ENCODE assay signal across 1 cellular context in the genomic region with DNA sequence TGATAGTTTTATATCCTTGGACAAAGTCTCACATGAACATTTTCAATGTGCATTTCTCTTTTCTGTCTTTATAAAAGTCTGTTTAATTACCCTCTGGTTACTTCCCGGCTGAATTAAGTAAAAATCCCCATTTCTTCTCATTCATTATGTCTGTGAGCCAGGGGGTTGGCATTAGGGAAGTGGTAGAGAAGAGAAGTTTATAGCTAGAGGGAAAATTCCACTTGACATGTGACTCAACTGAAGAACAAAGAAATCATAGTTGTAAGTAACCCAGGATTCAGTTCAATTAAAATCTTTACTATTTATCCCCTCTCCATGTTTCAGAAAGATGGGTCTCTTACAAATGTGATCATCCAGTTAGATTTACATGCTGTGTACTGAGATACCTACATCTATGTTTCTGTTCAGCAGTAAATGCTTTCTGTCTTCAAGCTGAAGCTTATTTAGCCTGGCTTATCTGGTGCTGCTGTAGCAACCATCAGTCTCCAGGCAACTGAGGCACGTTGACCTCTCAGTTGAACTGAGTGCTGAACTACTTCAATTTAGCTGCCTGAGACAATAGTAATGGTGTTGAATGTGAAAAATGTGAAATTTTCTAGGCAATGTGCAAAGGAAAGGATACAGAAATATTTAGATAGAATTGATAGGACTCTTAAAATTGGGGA.
TF ChIP-seq lines count a peak whose summit lies in the region.

No MANE protein-coding gene starts in this region.

TF ChIP-seq in IMR-90, 13 proteins besides CTCF, POLR2A, EP300 and RAD21:
- TF ChIP-seq, protein P1, sequence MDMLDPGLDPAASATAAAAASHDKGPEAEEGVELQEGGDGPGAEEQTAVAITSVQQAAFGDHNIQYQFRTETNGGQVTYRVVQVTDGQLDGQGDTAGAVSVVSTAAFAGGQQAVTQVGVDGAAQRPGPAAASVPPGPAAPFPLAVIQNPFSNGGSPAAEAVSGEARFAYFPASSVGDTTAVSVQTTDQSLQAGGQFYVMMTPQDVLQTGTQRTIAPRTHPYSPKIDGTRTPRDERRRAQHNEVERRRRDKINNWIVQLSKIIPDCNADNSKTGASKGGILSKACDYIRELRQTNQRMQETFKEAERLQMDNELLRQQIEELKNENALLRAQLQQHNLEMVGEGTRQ (IDR thresholded peaks at IDR 0.05; ENCODE audit: low read depth, low read length), result peak; percentile 7; the same call in 1 of the 2 replicates
- TF ChIP-seq MXI1 (IDR thresholded peaks at IDR 0.05; ENCODE audit: borderline replicate concordance, low read depth, low read length), result no peak
TF ChIP-seq in IMR-90: peak in this region for 1.
